In the genomic region with DNA sequence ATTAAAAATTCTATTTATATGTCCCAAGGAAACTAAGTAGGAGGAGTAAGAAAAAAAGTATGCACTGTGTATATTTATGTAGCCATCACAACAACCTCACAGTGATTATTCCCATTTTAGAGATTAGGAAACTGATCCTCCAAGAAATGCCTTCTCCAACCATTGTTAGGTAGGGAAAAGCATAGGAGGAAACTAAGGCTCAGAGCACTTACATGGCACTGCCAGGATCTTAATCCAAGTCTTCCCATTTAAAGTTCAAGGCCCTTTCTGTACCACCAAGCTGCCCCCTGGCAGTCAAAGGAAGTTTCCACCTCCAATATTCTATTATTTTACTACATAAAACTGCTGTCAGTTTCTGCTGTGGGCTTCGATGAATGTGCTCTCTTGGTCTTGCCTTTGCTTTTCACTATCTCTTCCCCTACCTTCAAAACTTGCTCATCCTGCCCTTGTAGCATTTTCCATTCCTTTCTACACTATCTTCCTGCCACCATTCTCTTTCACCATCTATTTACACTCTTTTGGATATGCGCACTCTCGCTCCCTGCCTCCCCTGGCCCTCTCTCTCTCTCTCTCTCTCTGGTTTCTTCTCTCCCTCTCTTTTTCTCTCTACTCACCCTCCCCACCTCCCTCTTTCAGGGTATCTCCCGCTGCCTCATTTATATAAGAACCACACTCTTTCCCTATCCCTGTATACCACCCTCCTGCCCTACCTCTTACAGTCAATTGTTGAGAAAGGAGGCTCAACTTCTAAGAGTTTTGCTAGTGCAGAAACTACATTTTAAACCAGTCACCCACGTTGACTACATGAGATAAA, we compare ENCODE assay signal across 1 cellular context.
TF ChIP-seq lines count a peak whose summit lies in the region.

No MANE protein-coding gene starts in this region.

TF ChIP-seq in HepG2, 621 proteins besides CTCF, POLR2A, EP300 and RAD21:
- TF ChIP-seq RBM22 (optimal IDR thresholded peaks at IDR 0.05; ENCODE audit: low read length), result peak; percentile 13
- TF ChIP-seq TAF1 (CRISPR knock-in tag; IDR thresholded peaks at IDR 0.05), result no peak
- no peak for TF ChIP-seq U2AF1 (optimal IDR thresholded peaks at IDR 0.05; ENCODE audit: low read depth, low read length)
- TF ChIP-seq, protein P1, sequence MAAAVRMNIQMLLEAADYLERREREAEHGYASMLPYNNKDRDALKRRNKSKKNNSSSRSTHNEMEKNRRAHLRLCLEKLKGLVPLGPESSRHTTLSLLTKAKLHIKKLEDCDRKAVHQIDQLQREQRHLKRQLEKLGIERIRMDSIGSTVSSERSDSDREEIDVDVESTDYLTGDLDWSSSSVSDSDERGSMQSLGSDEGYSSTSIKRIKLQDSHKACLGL (CRISPR knock-in tag; IDR thresholded peaks at IDR 0.05), result no peak
- no peak for TF ChIP-seq ZNF431 (CRISPR knock-in tag; IDR thresholded peaks at IDR 0.05; ENCODE audit: borderline replicate concordance, low read depth)
- no peak for TF ChIP-seq ZNF205 (CRISPR knock-in tag; IDR thresholded peaks at IDR 0.05)
- peak; percentile 88 for TF ChIP-seq ZNF629 (CRISPR knock-in tag; conservative IDR thresholded peaks at IDR 0.05)
- TF ChIP-seq CHD4 (IDR thresholded peaks at IDR 0.05; ENCODE audit: borderline replicate concordance, low read length), result peak; percentile 56; the same call in 1 of the 2 replicates
- no peak for TF ChIP-seq CENPX (CRISPR knock-in tag; IDR thresholded peaks at IDR 0.05)
- TF ChIP-seq MAF1 (CRISPR knock-in tag; IDR thresholded peaks at IDR 0.05; ENCODE audit: borderline replicate concordance), result no peak
- no peak for TF ChIP-seq GZF1 (CRISPR knock-in tag; IDR thresholded peaks at IDR 0.05)
- no peak for TF ChIP-seq ZFP37 (CRISPR knock-in tag; IDR thresholded peaks at IDR 0.05; ENCODE audit: borderline replicate concordance)
- TF ChIP-seq, protein P2, sequence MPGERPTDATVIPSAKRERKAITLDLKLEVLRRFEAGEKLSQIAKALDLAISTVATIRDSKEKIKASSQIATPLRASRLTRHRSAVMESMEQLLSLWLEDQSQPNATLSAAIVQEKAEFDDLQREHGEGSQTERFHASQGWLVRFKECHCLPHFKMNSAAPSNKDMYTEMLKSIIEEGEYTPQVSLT (CRISPR knock-in tag; IDR thresholded peaks at IDR 0.05; ENCODE audit: borderline replicate concordance, low read depth), result no peak
- TF ChIP-seq ZNF816 (CRISPR knock-in tag; IDR thresholded peaks at IDR 0.05; ENCODE audit: borderline replicate concordance), result no peak
- peak; percentile 25 for TF ChIP-seq AGO2 (optimal IDR thresholded peaks at IDR 0.05; ENCODE audit: low read depth, low read length)
- no peak for TF ChIP-seq CC2D1A (CRISPR knock-in tag; IDR thresholded peaks at IDR 0.05)
